In the genomic region with DNA sequence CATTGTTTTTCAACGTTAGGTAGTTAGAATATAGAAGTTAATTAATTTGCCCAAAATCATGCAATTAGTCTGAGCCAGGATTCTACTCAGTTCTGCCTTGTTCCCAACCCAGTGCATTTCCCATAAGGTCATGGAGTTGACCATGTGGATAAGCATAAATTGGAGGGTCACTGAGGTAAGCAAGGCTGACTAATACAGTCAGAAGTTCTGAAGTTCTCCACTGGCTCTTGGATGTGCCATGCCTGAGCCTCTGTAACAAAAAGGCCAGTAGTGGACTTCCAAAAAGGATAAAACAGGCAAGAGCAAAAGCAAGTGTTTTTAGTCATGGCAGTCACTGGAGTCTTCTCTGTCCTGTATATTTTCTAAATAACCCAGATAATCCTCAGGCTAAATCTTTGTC, we compare ENCODE assay signal across 18 cellular contexts.
DNase-seq lines count a peak whose midpoint lies in the region; ATAC-seq, FAIRE-seq and TF ChIP-seq lines count a peak whose summit lies in the region.
"Had no signal": no experiment of that assay in that cellular context is flagged by ENCODE, and none has a peak within 500 bp of the region (broad histone marks: within the 10 kb centered on the region; RNA-seq: fewer than 3 reads in every experiment).

No MANE protein-coding gene starts in this region.

- CTCF ChIA-PET in HepG2 (lab: Yijun Ruan, JAX; ENCODE audit: low intra/inter-chr PET ratio, low total read pairs) = no interaction called here
- CTCF ChIA-PET in activated CD4-positive, alpha-beta memory T cell treated with anti-CD3 and anti-CD28 coated beads for 36 hours (lab: Charles Lee) = no interaction called here

- no peak overlapping the region for H3K4me3 ChIP-seq in brain microvascular endothelial cell (ENCODE audit: low read depth, low read length)
- peak overlapping the region in 2 of 3 experiments; percentile 38 to 79; a peak in 3 of 6 replicates for H3K4me3 ChIP-seq in HepG2 (replicated peaks in 1 of 3; ENCODE audit: insufficient read depth in 1 of 3, low read depth in 2 of 3, low read length in 3 of 3)
- H3K4me3 ChIP-seq in smooth muscle cell = no peak overlapping the region

- H3F3A ChIP-seq in smooth muscle cell (ENCODE audit: low read depth) = peaks cover 12% of the 10 kb centered on the region

- TF ChIP-seq RAD21 in HepG2 (CRISPR knock-in tag; IDR thresholded peaks at IDR 0.05) = no peak

- TF ChIP-seq EP300 in HepG2 (IDR thresholded peaks at IDR 0.05; ENCODE audit: low read depth in 2 of 2, low read length in 2 of 2) (no peak), HepG2 (CRISPR knock-in tag; IDR thresholded peaks at IDR 0.05; ENCODE audit: borderline replicate concordance) (no peak)

- H3K9me3 Mint-ChIP-seq in activated naive CD8-positive, alpha-beta T cell treated with anti-CD3 and anti-CD28 coated beads, Interleukin-2, amount 50 U/mL, for 24 hours = peaks cover 9% of the 10 kb centered on the region
- H3K9me3 Mint-ChIP-seq in activated naive CD8-positive, alpha-beta T cell treated with anti-CD3 and anti-CD28 coated beads for 36 hours = peaks cover 2% of the 10 kb centered on the region
- H3K9me3 Mint-ChIP-seq in activated CD4-positive, alpha-beta memory T cell treated with anti-CD3 and anti-CD28 coated beads for 36 hours = no peaks in the 10 kb centered on the region
- H3K9me3 Mint-ChIP-seq in T-helper 2 cell treated with Interferon-gamma antibody and Interleukin-4, amounts not matched to agents 5 μg/mL and 100 μg/mL, for 36 hours = no peaks in the 10 kb centered on the region
- H3K9me3 Mint-ChIP-seq: activated T-cell treated with anti-CD3 and anti-CD28 coated beads, Interleukin-2, amount 50 U/mL, for 24 hours; natural killer cell treated with Interleukin-12 subunit alpha and Interleukin-12 subunit beta and Interleukin-15 and Interleukin-18, amount 100 ng/mL, for 72 hours; stimulated activated naive CD8-positive, alpha-beta T cell treated with anti-CD3 and anti-CD28 coated beads, Interleukin-15, amount 100 ng/mL, for 72 hours had no signal

- H4K20me1 ChIP-seq in HepG2 (ENCODE audit: insufficient read depth, low read length) (no peaks in the 10 kb centered on the region), smooth muscle cell (ENCODE audit: low read depth) (no peaks in the 10 kb centered on the region)

- H3K9ac ChIP-seq in HepG2 (ENCODE audit: insufficient read depth, low read depth, low read length) (peak overlapping the region; percentile 73; the same call in 1 of the 2 replicates), smooth muscle cell (ENCODE audit: low read depth) (peak overlapping the region; percentile 46)

- peaks cover 83% of the 10 kb centered on the region for H3K4me1 ChIP-seq in HepG2 (ENCODE audit: insufficient read depth, low read length)
- peaks cover 3% of the 10 kb centered on the region for H3K4me1 ChIP-seq in smooth muscle cell (ENCODE audit: low read depth)

- no peaks in the 10 kb centered on the region for H3K36me3 ChIP-seq in brain microvascular endothelial cell (replicated peaks)
- H3K36me3 ChIP-seq in HepG2 (replicated peaks in 1 of 2; ENCODE audit: control insufficient read depth in 1 of 2, insufficient read depth in 2 of 2, low read length in 2 of 2) = no peaks in the 10 kb centered on the region
- H3K36me3 ChIP-seq in smooth muscle cell (ENCODE audit: low read depth) = no peaks in the 10 kb centered on the region

- TF ChIP-seq CTCF in brain microvascular endothelial cell (IDR thresholded peaks at IDR 0.05; ENCODE audit: low read depth, low read length, missing control alignments) (no peak), HepG2 (CRISPR knock-in tag; IDR thresholded peaks at IDR 0.05) (no peak), smooth muscle cell (IDR thresholded peaks at IDR 0.05; ENCODE audit: borderline replicate concordance, insufficient read depth, poor library complexity, severe bottlenecking) (no peak)

- intact Hi-C loops in HepG2 (cut with micrococcal nuclease; ENCODE audit: unreplicated experiment) = loop anchor here (1.0 to 5.0 kb wide), 2 partner anchors 30 to 128 kb away; no protein-coding TSS in a partner anchor
- intact Hi-C loops in activated CD4-positive, alpha-beta memory T cell treated with anti-CD3 and anti-CD28 coated beads for 36 hours (cut with micrococcal nuclease) = no loop called here

- peaks cover 34% of the 10 kb centered on the region for H3K4me1 Mint-ChIP-seq in activated naive CD8-positive, alpha-beta T cell treated with anti-CD3 and anti-CD28 coated beads, Interleukin-2, amount 50 U/mL, for 24 hours
- H3K4me1 Mint-ChIP-seq in activated naive CD8-positive, alpha-beta T cell treated with anti-CD3 and anti-CD28 coated beads for 36 hours = peaks cover 24% of the 10 kb centered on the region
- peaks cover 16% of the 10 kb centered on the region for H3K4me1 Mint-ChIP-seq in activated CD4-positive, alpha-beta memory T cell treated with anti-CD3 and anti-CD28 coated beads for 36 hours (ENCODE audit: low read depth)
- peaks cover 21% of the 10 kb centered on the region for H3K4me1 Mint-ChIP-seq in T-helper 2 cell treated with Interferon-gamma antibody and Interleukin-4, amounts not matched to agents 5 μg/mL and 100 μg/mL, for 36 hours (ENCODE audit: low read depth)
- H3K4me1 Mint-ChIP-seq: CD14-positive monocyte had no signal

- no peak for FAIRE-seq in HepG2 (lab: Jason Lieb, UNC)
- FAIRE-seq: A204.1 had no signal

- POLR2A ChIA-PET in HepG2 (lab: Yijun Ruan, JAX) = interaction anchor here (1.0 to 3.2 kb wide), 2 partner anchors 126 to 244 kb away, joined by 4 to 14 read pairs; partner anchors contain the start of gene ABHD10
- POLR2A ChIA-PET in activated CD4-positive, alpha-beta memory T cell treated with anti-CD3 and anti-CD28 coated beads for 36 hours (lab: Charles Lee) = no interaction called here

- DNase-seq in activated naive CD8-positive, alpha-beta T cell treated with anti-CD3 and anti-CD28 coated beads, Interleukin-2, amount 50 U/mL, for 24 hours = no peak
- DNase-seq in activated naive CD8-positive, alpha-beta T cell treated with anti-CD3 and anti-CD28 coated beads for 36 hours = no peak
- no peak for DNase-seq in brain microvascular endothelial cell
- no peak for DNase-seq in HepG2 (ENCODE audit: low spot score)
- DNase-seq in smooth muscle cell (lab: John Stamatoyannopoulos, UW; ENCODE audit: unreplicated experiment) = no peak
- no peak for DNase-seq in activated CD4-positive, alpha-beta memory T cell treated with anti-CD3 and anti-CD28 coated beads for 36 hours
- no peak for DNase-seq in T-helper 2 cell treated with Interferon-gamma antibody and Interleukin-4, amounts not matched to agents 5 μg/mL and 100 μg/mL, for 36 hours (ENCODE audit: low spot score)
- DNase-seq: activated T-cell treated with anti-CD3 and anti-CD28 coated beads, Interleukin-2, amount 50 U/mL, for 24 hours; DMS153; effector memory CD4-positive, alpha-beta T cell; NCI-H774; retina; stimulated activated naive CD8-positive, alpha-beta T cell treated with anti-CD3 and anti-CD28 coated beads, Interleukin-15, amount 100 ng/mL, for 72 hours had no signal

- H3K27me3 Mint-ChIP-seq in activated naive CD8-positive, alpha-beta T cell treated with anti-CD3 and anti-CD28 coated beads, Interleukin-2, amount 50 U/mL, for 24 hours = no peaks in the 10 kb centered on the region
- no peaks in the 10 kb centered on the region for H3K27me3 Mint-ChIP-seq in activated naive CD8-positive, alpha-beta T cell treated with anti-CD3 and anti-CD28 coated beads for 36 hours
- H3K27me3 Mint-ChIP-seq in activated CD4-positive, alpha-beta memory T cell treated with anti-CD3 and anti-CD28 coated beads for 36 hours = no peaks in the 10 kb centered on the region
- no peaks in the 10 kb centered on the region for H3K27me3 Mint-ChIP-seq in T-helper 2 cell treated with Interferon-gamma antibody and Interleukin-4, amounts not matched to agents 5 μg/mL and 100 μg/mL, for 36 hours (ENCODE audit: low read depth)
- H3K27me3 Mint-ChIP-seq: activated naive CD8-positive, alpha-beta T cell; activated T-cell treated with anti-CD3 and anti-CD28 coated beads, Interleukin-2, amount 50 U/mL, for 24 hours; natural killer cell treated with Interleukin-12 subunit alpha and Interleukin-12 subunit beta and Interleukin-15 and Interleukin-18, amount 100 ng/mL, for 72 hours; stimulated activated naive CD8-positive, alpha-beta T cell treated with anti-CD3 and anti-CD28 coated beads, Interleukin-15, amount 100 ng/mL, for 72 hours had no signal

- TF ChIP-seq POLR2A in HepG2 (IDR thresholded peaks at IDR 0.05; ENCODE audit: insufficient read depth in 1 of 2, low read depth in 2 of 2, low read length in 2 of 2) = no peak

- H3K36me3 Mint-ChIP-seq in activated naive CD8-positive, alpha-beta T cell treated with anti-CD3 and anti-CD28 coated beads, Interleukin-2, amount 50 U/mL, for 24 hours (ENCODE audit: low read depth) = peaks cover 15% of the 10 kb centered on the region
- H3K36me3 Mint-ChIP-seq in activated naive CD8-positive, alpha-beta T cell treated with anti-CD3 and anti-CD28 coated beads for 36 hours = peaks cover 14% of the 10 kb centered on the region
- no peaks in the 10 kb centered on the region for H3K36me3 Mint-ChIP-seq in activated CD4-positive, alpha-beta memory T cell treated with anti-CD3 and anti-CD28 coated beads for 36 hours
- H3K36me3 Mint-ChIP-seq in T-helper 2 cell treated with Interferon-gamma antibody and Interleukin-4, amounts not matched to agents 5 μg/mL and 100 μg/mL, for 36 hours (ENCODE audit: low read depth) = no peaks in the 10 kb centered on the region
- H3K36me3 Mint-ChIP-seq: CD14-positive monocyte; natural killer cell treated with Interleukin-12 subunit alpha and Interleukin-12 subunit beta and Interleukin-15 and Interleukin-18, amount 100 ng/mL, for 72 hours had no signal

- H2AFZ ChIP-seq in HepG2 (ENCODE audit: low read length) = no peak overlapping the region
- no peak overlapping the region for H2AFZ ChIP-seq in smooth muscle cell (ENCODE audit: low read depth)

- in situ Hi-C loops in brain microvascular endothelial cell (cut with HindIII; ENCODE audit: low pct_ligation_motif_present, low sequenced_read_pairs) (no loop called here), HepG2 (cut with HindIII; ENCODE audit: extremely low pct_ligation_motif_present, low pct_unique_long_range_greater_than_20kb) (no loop called here)

- H3K9me3 ChIP-seq in HepG2 (ENCODE audit: low read length) (no peaks in the 10 kb centered on the region), smooth muscle cell (replicated peaks; ENCODE audit: low read depth) (no peaks in the 10 kb centered on the region)

- BruUV-seq in HepG2 (replicated peaks; lab: Mats Ljungman, UMichigan) = TSS peak; percentile 94

- H3K79me2 ChIP-seq in HepG2 (ENCODE audit: insufficient read depth, low read length) = peaks cover 45% of the 10 kb centered on the region
- H3K79me2 ChIP-seq in smooth muscle cell (ENCODE audit: low read depth) = no peaks in the 10 kb centered on the region

- peak overlapping the region; percentile 91 for H3K4me2 ChIP-seq in HepG2 (ENCODE audit: low read depth, low read length)
- H3K4me2 ChIP-seq in smooth muscle cell = peak overlapping the region; percentile 62

- WGBS in HepG2 (ENCODE audit: low lambda C conversion rate) = 75% methylated on average over 1 of the region's 1 CpG
- WGBS in smooth muscle cell (ENCODE audit: low lambda C conversion rate) = 76% methylated on average over 1 of the region's 1 CpG

- peak overlapping the region; percentile 78 for H3K27ac Mint-ChIP-seq in activated naive CD8-positive, alpha-beta T cell treated with anti-CD3 and anti-CD28 coated beads, Interleukin-2, amount 50 U/mL, for 24 hours
- H3K27ac Mint-ChIP-seq in activated naive CD8-positive, alpha-beta T cell treated with anti-CD3 and anti-CD28 coated beads for 36 hours = no peak overlapping the region
- no peak overlapping the region for H3K27ac Mint-ChIP-seq in activated CD4-positive, alpha-beta memory T cell treated with anti-CD3 and anti-CD28 coated beads for 36 hours
- H3K27ac Mint-ChIP-seq in T-helper 2 cell treated with Interferon-gamma antibody and Interleukin-4, amounts not matched to agents 5 μg/mL and 100 μg/mL, for 36 hours = no peak overlapping the region
- H3K27ac Mint-ChIP-seq: activated naive CD8-positive, alpha-beta T cell; activated T-cell treated with anti-CD3 and anti-CD28 coated beads, Interleukin-2, amount 50 U/mL, for 24 hours; CD14-positive monocyte; natural killer cell treated with Interleukin-12 subunit alpha and Interleukin-12 subunit beta and Interleukin-15 and Interleukin-18, amount 100 ng/mL, for 72 hours had no signal

- no peak overlapping the region for H3K4me3 Mint-ChIP-seq in activated naive CD8-positive, alpha-beta T cell treated with anti-CD3 and anti-CD28 coated beads, Interleukin-2, amount 50 U/mL, for 24 hours
- no peak overlapping the region for H3K4me3 Mint-ChIP-seq in activated naive CD8-positive, alpha-beta T cell treated with anti-CD3 and anti-CD28 coated beads for 36 hours
- H3K4me3 Mint-ChIP-seq in activated CD4-positive, alpha-beta memory T cell treated with anti-CD3 and anti-CD28 coated beads for 36 hours = no peak overlapping the region
- no peak overlapping the region for H3K4me3 Mint-ChIP-seq in T-helper 2 cell treated with Interferon-gamma antibody and Interleukin-4, amounts not matched to agents 5 μg/mL and 100 μg/mL, for 36 hours
- H3K4me3 Mint-ChIP-seq: activated naive CD8-positive, alpha-beta T cell; activated T-cell treated with anti-CD3 and anti-CD28 coated beads, Interleukin-2, amount 50 U/mL, for 24 hours; CD14-positive monocyte; natural killer cell treated with Interleukin-12 subunit alpha and Interleukin-12 subunit beta and Interleukin-15 and Interleukin-18, amount 100 ng/mL, for 72 hours; stimulated activated naive CD8-positive, alpha-beta T cell treated with anti-CD3 and anti-CD28 coated beads, Interleukin-15, amount 100 ng/mL, for 72 hours had no signal

- H3K27me3 ChIP-seq in brain microvascular endothelial cell (replicated peaks) (no peaks in the 10 kb centered on the region), HepG2 (ENCODE audit: control insufficient read depth in 1 of 2, insufficient read depth in 2 of 2, low read length in 2 of 2) (no peaks in the 10 kb centered on the region), smooth muscle cell (ENCODE audit: low read depth) (no peaks in the 10 kb centered on the region)

- peak overlapping the region; percentile 92 for H3K27ac ChIP-seq in brain microvascular endothelial cell
- peak overlapping the region; percentile 70 for H3K27ac ChIP-seq in HepG2 (ENCODE audit: extremely low read length, insufficient read depth, low read length)
- H3K27ac ChIP-seq in smooth muscle cell (ENCODE audit: low read depth) = peak overlapping the region; percentile 83

- ATAC-seq in activated naive CD8-positive, alpha-beta T cell treated with anti-CD3 and anti-CD28 coated beads, Interleukin-2, amount 50 U/mL, for 24 hours = no peak
- no peak for ATAC-seq in HepG2
- no peak for ATAC-seq in GM21723 (IDR thresholded peaks at IDR 0.05; ENCODE audit: unreplicated experiment)
- ATAC-seq: natural killer cell treated with Interleukin-12 subunit alpha and Interleukin-12 subunit beta and Interleukin-15 and Interleukin-18, amount 100 ng/mL, for 72 hours; stimulated activated naive CD8-positive, alpha-beta T cell treated with anti-CD3 and anti-CD28 coated beads, Interleukin-15, amount 100 ng/mL, for 72 hours had no signal

Comparison
In these comparisons a context has a peak if more than half of its experiments do, and no peak if none do; other contexts are left out.
1. H3K4me3 ChIP-seq: peak in HepG2 (2 of 3); none in brain microvascular endothelial cell (single experiment) and smooth muscle cell (single experiment).
2. Peak in every context shown above with its lines, with median percentiles within 50 percentile points of each other: H3K27ac ChIP-seq.